Comparison of ENCODE assay signal across 34 cellular contexts in genomic region chrX:784829-785228, GRCh38.
"Had no signal": no experiment of that assay in that cellular context is flagged by ENCODE, and none has a peak within 500 bp of the region (broad histone marks: within the 10 kb centered on the region; RNA-seq: fewer than 3 reads in every experiment).

No MANE protein-coding gene starts in this region.

- H3K36me3 ChIP-seq: ascending aorta, breast epithelium, cardiac muscle cell, esophagus muscularis mucosa, gastrocnemius medialis, heart left ventricle had no signal

- H3K4me1 ChIP-seq: ascending aorta, breast epithelium, esophagus muscularis mucosa, foreskin keratinocyte, gastrocnemius medialis, heart left ventricle had no signal

- H3K4me3 Mint-ChIP-seq: activated CD8-positive, alpha-beta T cell treated with anti-CD3 and anti-CD28 coated beads for 36 hours; activated naive CD4-positive, alpha-beta T cell treated with anti-CD3 and anti-CD28 coated beads, Interleukin-2, amount 10 ng/mL, durations not matched to agents 7 days and 5 days; activated naive CD8-positive, alpha-beta T cell treated with anti-CD3 and anti-CD28 coated beads, Interleukin-2, amount 10 ng/mL, durations not matched to agents 7 days and 5 days; activated T-cell treated with anti-CD3 and anti-CD28 coated beads, Interleukin-2, amount 50 U/mL, for 4 hours; activated T-helper 17 cell treated with anti-CD3 and anti-CD28 coated beads, Interleukin-2, amount 50 U/mL, for 72 hours; brain; dendritic cell treated with granulocyte-macrophage colony-stimulating factor and Interleukin-4, amounts not matched to agents 40 ng/mL and 50 ng/mL, for 4 days; effector memory CD8-positive, alpha-beta T cell; T-helper 17 cell; T-helper 2 cell treated with Interferon-gamma antibody and Interleukin-4, amounts not matched to agents 5 μg/mL and 100 μg/mL, for 36 hours had no signal

- DNase-seq: activated CD4-positive, alpha-beta T cell treated with anti-CD3 and anti-CD28 coated beads for 1 hour; activated CD4-positive, alpha-beta T cell treated with anti-CD3 and anti-CD28 coated beads for 48 hours; activated CD4-positive, alpha-beta T cell treated with anti-CD3 and anti-CD28 coated beads, Interleukin-2, amount 50 U/mL, for 1 hour; activated CD4-positive, alpha-beta T cell treated with anti-CD3 and anti-CD28 coated beads, Interleukin-2, amount 50 U/mL, for 48 hours; activated CD8-positive, alpha-beta memory T cell treated with anti-CD3 and anti-CD28 coated beads for 24 hours; activated CD8-positive, alpha-beta T cell treated with anti-CD3 and anti-CD28 coated beads for 36 hours; activated gamma-delta T cell; activated naive CD4-positive, alpha-beta T cell; activated naive CD4-positive, alpha-beta T cell treated with anti-CD3 and anti-CD28 coated beads, Interleukin-2, amount 10 ng/mL, durations not matched to agents 7 days and 5 days; activated naive CD8-positive, alpha-beta T cell treated with anti-CD3 and anti-CD28 coated beads, Interleukin-2, amount 10 ng/mL, durations not matched to agents 7 days and 5 days; activated T-cell treated with anti-CD3 and anti-CD28 coated beads, Interleukin-2, amount 50 U/mL, for 4 hours; central memory CD4-positive, alpha-beta T cell; cerebellar nuclear complex; dorsolateral prefrontal cortex; effector CD4-positive, alpha-beta T cell; effector memory CD8-positive, alpha-beta T cell; erythroblast; foreskin keratinocyte; gastrocnemius medialis; glutamatergic neuron; heart left ventricle; T-helper 1 cell; T-helper 17 cell; T1000 had no signal

- H3K27ac Mint-ChIP-seq: activated CD8-positive, alpha-beta T cell treated with anti-CD3 and anti-CD28 coated beads for 36 hours; activated naive CD4-positive, alpha-beta T cell treated with anti-CD3 and anti-CD28 coated beads, Interleukin-2, amount 10 ng/mL, durations not matched to agents 7 days and 5 days; activated naive CD4-positive, alpha-beta T cell treated with anti-CD3 and anti-CD28 coated beads, Interleukin-2, amount 50 U/mL, for 72 hours; activated naive CD8-positive, alpha-beta T cell treated with anti-CD3 and anti-CD28 coated beads, Interleukin-2, amount 10 ng/mL, durations not matched to agents 7 days and 5 days; activated T-helper 17 cell treated with anti-CD3 and anti-CD28 coated beads, Interleukin-2, amount 50 U/mL, for 72 hours; brain; dendritic cell treated with granulocyte-macrophage colony-stimulating factor and Interleukin-4, amounts not matched to agents 40 ng/mL and 50 ng/mL, for 4 days; effector memory CD8-positive, alpha-beta T cell; T-helper 17 cell; T-helper 2 cell treated with Interferon-gamma antibody and Interleukin-4, amounts not matched to agents 5 μg/mL and 100 μg/mL, for 36 hours had no signal

- H3K9me3 Mint-ChIP-seq: activated CD8-positive, alpha-beta T cell treated with anti-CD3 and anti-CD28 coated beads for 36 hours; activated T-cell treated with anti-CD3 and anti-CD28 coated beads, Interleukin-2, amount 50 U/mL, for 4 hours; dendritic cell treated with granulocyte-macrophage colony-stimulating factor and Interleukin-4, amounts not matched to agents 40 ng/mL and 50 ng/mL, for 4 days had no signal

- H3K27me3 Mint-ChIP-seq: T-helper 17 cell had no signal

- H3K27me3 ChIP-seq: ascending aorta, foreskin keratinocyte, gastrocnemius medialis had no signal

- H3K27ac ChIP-seq: ascending aorta, breast epithelium, cardiac muscle cell, coronary artery, dorsolateral prefrontal cortex, esophagus muscularis mucosa, foreskin keratinocyte, gastrocnemius medialis, heart left ventricle had no signal

- ATAC-seq: activated CD8-positive, alpha-beta T cell treated with anti-CD3 and anti-CD28 coated beads for 36 hours; activated naive CD4-positive, alpha-beta T cell treated with anti-CD3 and anti-CD28 coated beads, Interleukin-2, amount 50 U/mL, for 72 hours; activated T-cell treated with anti-CD3 and anti-CD28 coated beads, Interleukin-2, amount 50 U/mL, for 4 hours; activated T-helper 17 cell treated with anti-CD3 and anti-CD28 coated beads, Interleukin-2, amount 50 U/mL, for 72 hours; effector memory CD8-positive, alpha-beta T cell; foreskin keratinocyte; gastrocnemius medialis; heart left ventricle; T-helper 17 cell had no signal

- H3K36me3 Mint-ChIP-seq: activated naive CD4-positive, alpha-beta T cell treated with anti-CD3 and anti-CD28 coated beads, Interleukin-2, amount 10 ng/mL, durations not matched to agents 7 days and 5 days; activated naive CD8-positive, alpha-beta T cell treated with anti-CD3 and anti-CD28 coated beads, Interleukin-2, amount 10 ng/mL, durations not matched to agents 7 days and 5 days; brain had no signal

- H3K4me1 Mint-ChIP-seq: activated naive CD4-positive, alpha-beta T cell treated with anti-CD3 and anti-CD28 coated beads, Interleukin-2, amount 10 ng/mL, durations not matched to agents 7 days and 5 days; activated naive CD8-positive, alpha-beta T cell treated with anti-CD3 and anti-CD28 coated beads, Interleukin-2, amount 10 ng/mL, durations not matched to agents 7 days and 5 days; activated T-helper 17 cell treated with anti-CD3 and anti-CD28 coated beads, Interleukin-2, amount 50 U/mL, for 72 hours; T-helper 17 cell had no signal

- H3K4me3 ChIP-seq: ascending aorta, breast epithelium, cardiac muscle cell, coronary artery, dorsolateral prefrontal cortex, esophagus muscularis mucosa, gastrocnemius medialis, heart left ventricle had no signal
